8 cellular contexts compared by ENCODE assay signal in genomic region chr1:29121951-29122661, GRCh38. TPM values are rescaled to one million over a fixed set of nuclear protein-coding genes. Genes with fewer than 3 reads are reported as not detected.
DNase-seq lines count a peak whose midpoint lies in the region; ATAC-seq, FAIRE-seq and TF ChIP-seq lines count a peak whose summit lies in the region.

No MANE protein-coding gene starts in this region.

- BruUV-seq in MCF 10A (replicated peaks; lab: Mats Ljungman, UMichigan) (no TSS peak), HepG2 (replicated peaks; lab: Mats Ljungman, UMichigan) (no TSS peak)

- H3K27me3 Mint-ChIP-seq in MCF 10A (ENCODE audit: insufficient read depth, unreplicated experiment) = peaks cover 14% of the 10 kb centered on the region
- peaks cover 15% of the 10 kb centered on the region for H3K27me3 Mint-ChIP-seq in central memory CD8-positive, alpha-beta T cell
- H3K27me3 Mint-ChIP-seq in type B pancreatic cell = peaks cover 25% of the 10 kb centered on the region

- intact Hi-C loops in breast epithelium (cut with DNase I; ENCODE audit: low total_unique reads) = no loop called here
- intact Hi-C loops in MCF 10A (cut with micrococcal nuclease) = no loop called here
- intact Hi-C loops in HepG2 (cut with micrococcal nuclease; ENCODE audit: unreplicated experiment) = loop anchor here (10.0 kb wide), 1 partner anchor 237 kb away; no protein-coding TSS in a partner anchor

- no peak overlapping the region for H2AFZ ChIP-seq in HepG2 (ENCODE audit: low read length)

- H3K27me3 ChIP-seq in breast epithelium (peaks cover 0 to 13% of the 10 kb centered on the region in 2 donors), HepG2 (ENCODE audit: control insufficient read depth in 1 of 2, insufficient read depth in 2 of 2, low read length in 2 of 2) (peaks cover 0 to 5% of the 10 kb centered on the region in 2 experiments; a peak in 1 of 5 replicates)

- DNase-seq in breast epithelium (ENCODE audit: low spot score in 2 of 2) = no peak
- DNase-seq in MCF 10A (ENCODE audit: unreplicated experiment) = no peak
- no peak for DNase-seq in central memory CD8-positive, alpha-beta T cell (ENCODE audit: low spot score in 2 of 2)
- no peak for DNase-seq in HepG2 (ENCODE audit: low spot score)
- DNase-seq in type B pancreatic cell (ENCODE audit: extremely low spot score, unreplicated experiment) = peak; percentile 75
- no peak for DNase-seq in C1 segment of cervical spinal cord (lab: John Stamatoyannopoulos, UW)
- DNase-seq in G401 (ENCODE audit: low spot score) = no peak
- DNase-seq in kidney glomerular epithelial cell (lab: John Stamatoyannopoulos, UW) = no peak

- H3K27ac Mint-ChIP-seq in MCF 10A (ENCODE audit: low read depth, unreplicated experiment) (no peak overlapping the region), type B pancreatic cell (no peak overlapping the region)
- no peak overlapping the region for H3K27ac Mint-ChIP-seq in central memory CD8-positive, alpha-beta T cell (ENCODE audit: low read depth)

- 74% methylated on average over 15 of the region's 75 CpGs for WGBS in HepG2 (ENCODE audit: low lambda C conversion rate)

- CTCF ChIA-PET in MCF 10A (lab: Yijun Ruan, JAX) = no interaction called here
- CTCF ChIA-PET in HepG2 (lab: Yijun Ruan, JAX; ENCODE audit: low intra/inter-chr PET ratio, low total read pairs) = no interaction called here

- no peak overlapping the region for H3K4me3 Mint-ChIP-seq in MCF 10A (ENCODE audit: unreplicated experiment)
- peak overlapping the region; percentile 70 for H3K4me3 Mint-ChIP-seq in central memory CD8-positive, alpha-beta T cell
- H3K4me3 Mint-ChIP-seq in type B pancreatic cell = peak overlapping the region; percentile 81

- TF ChIP-seq POLR2A in breast epithelium (IDR thresholded peaks at IDR 0.05) (no peak), HepG2 (IDR thresholded peaks at IDR 0.05; ENCODE audit: insufficient read depth in 1 of 2, low read depth in 2 of 2, low read length in 2 of 2) (no peak)

- H3K4me2 ChIP-seq in HepG2 (ENCODE audit: low read depth, low read length) = no peak overlapping the region

- H3K36me3 Mint-ChIP-seq in MCF 10A (ENCODE audit: insufficient read depth, unreplicated experiment) = no peaks in the 10 kb centered on the region
- H3K36me3 Mint-ChIP-seq in central memory CD8-positive, alpha-beta T cell (ENCODE audit: insufficient read depth) = peaks cover 36% of the 10 kb centered on the region
- H3K36me3 Mint-ChIP-seq in type B pancreatic cell = peaks cover 9% of the 10 kb centered on the region

- H3K9ac ChIP-seq in HepG2 (ENCODE audit: insufficient read depth, low read depth, low read length) = no peak overlapping the region

- H4K20me1 ChIP-seq in HepG2 (ENCODE audit: insufficient read depth, low read length) = no peaks in the 10 kb centered on the region

- H3K4me1 ChIP-seq in breast epithelium = peaks cover 0 to 6% of the 10 kb centered on the region in 2 donors
- H3K4me1 ChIP-seq in HepG2 (ENCODE audit: insufficient read depth, low read length) = peaks cover 21% of the 10 kb centered on the region

- no peak for TF ChIP-seq RAD21 in HepG2 (CRISPR knock-in tag; IDR thresholded peaks at IDR 0.05)

- no peaks in the 10 kb centered on the region for H3K79me2 ChIP-seq in HepG2 (ENCODE audit: insufficient read depth, low read length)

- FAIRE-seq in HepG2 (lab: Jason Lieb, UNC) = no peak

- H3K4me1 Mint-ChIP-seq in MCF 10A (ENCODE audit: insufficient read depth, unreplicated experiment) = peaks cover 7% of the 10 kb centered on the region
- peaks cover 24% of the 10 kb centered on the region for H3K4me1 Mint-ChIP-seq in central memory CD8-positive, alpha-beta T cell
- peaks cover 9% of the 10 kb centered on the region for H3K4me1 Mint-ChIP-seq in type B pancreatic cell (ENCODE audit: unreplicated experiment)

- no peaks in the 10 kb centered on the region for H3K36me3 ChIP-seq in breast epithelium
- peaks cover 3 to 6% of the 10 kb centered on the region in 2 experiments; a peak in 4 of 5 replicates for H3K36me3 ChIP-seq in HepG2 (replicated peaks in 1 of 2; ENCODE audit: control insufficient read depth in 1 of 2, insufficient read depth in 2 of 2, low read length in 2 of 2)

- in situ Hi-C loops in HepG2 (cut with HindIII; ENCODE audit: extremely low pct_ligation_motif_present, low pct_unique_long_range_greater_than_20kb) = loop anchor here (10.0 kb wide), 1 partner anchor 237 kb away; no protein-coding TSS in a partner anchor
- in situ Hi-C loops in G401 (cut with HindIII; ENCODE audit: low sequenced_read_pairs) = no loop called here

- ATAC-seq in central memory CD8-positive, alpha-beta T cell (replicated peaks; ENCODE audit: extremely low read depth, poor library complexity, severe bottlenecking) = no peak
- ATAC-seq in HepG2 = no peak

- H3K4me3 ChIP-seq in breast epithelium = peak overlapping the region; percentile 61 to 79 (median 68)
- H3K4me3 ChIP-seq in HepG2 (replicated peaks in 1 of 3; ENCODE audit: insufficient read depth in 1 of 3, low read depth in 2 of 3, low read length in 3 of 3) = no peak overlapping the region

- peak overlapping the region; percentile 93 to 94 for H3K27ac ChIP-seq in breast epithelium
- no peak overlapping the region for H3K27ac ChIP-seq in HepG2 (ENCODE audit: extremely low read length, insufficient read depth, low read length)

- no peaks in the 10 kb centered on the region for H3K9me3 Mint-ChIP-seq in MCF 10A (ENCODE audit: unreplicated experiment)
- no peaks in the 10 kb centered on the region for H3K9me3 Mint-ChIP-seq in central memory CD8-positive, alpha-beta T cell
- H3K9me3 Mint-ChIP-seq in type B pancreatic cell = no peaks in the 10 kb centered on the region

- H3K9me3 ChIP-seq in breast epithelium = no peaks in the 10 kb centered on the region
- H3K9me3 ChIP-seq in HepG2 (ENCODE audit: low read length) = no peaks in the 10 kb centered on the region

- no peak for TF ChIP-seq EP300 in HepG2 (IDR thresholded peaks at IDR 0.05; ENCODE audit: low read depth in 2 of 2, low read length in 2 of 2)
- TF ChIP-seq EP300 in HepG2 (CRISPR knock-in tag; IDR thresholded peaks at IDR 0.05; ENCODE audit: borderline replicate concordance) = no peak

- POLR2A ChIA-PET in MCF 10A (lab: Yijun Ruan, JAX) = interaction anchor here (0.5 kb wide), 1 partner anchor 32 kb away, joined by 3 read pairs; no protein-coding TSS in a partner anchor
- POLR2A ChIA-PET in HepG2 (lab: Yijun Ruan, JAX) = no interaction called here

- TF ChIP-seq CTCF in breast epithelium (IDR thresholded peaks at IDR 0.05) = no peak
- no peak for TF ChIP-seq CTCF in MCF 10A (IDR thresholded peaks at IDR 0.05; ENCODE audit: unreplicated experiment)
- no peak for TF ChIP-seq CTCF in HepG2 (CRISPR knock-in tag; IDR thresholded peaks at IDR 0.05)
- TF ChIP-seq CTCF in type B pancreatic cell (conservative IDR thresholded peaks at IDR 0.05) = no peak

RNA-seq across cellular contexts. Expression of gene TMEM200B, which starts 1.6 kb away (rescaled TPM):
- total RNA-seq in breast epithelium = 10 to 100 TPM in 2 of 3 donors, 1 to 10 TPM in 1; 4.5 to 21.0 (median 12.1) TPM
- total RNA-seq in MCF 10A (2022) = not detected in 2 replicates
- 0.72 and 1.1 TPM in 2 replicates for total RNA-seq in HepG2 (2016; rRNA removed; fragmentation: Illumina TruSeq; extraction: Trizol)
- total RNA-seq in HepG2 (2016; cell fraction: cytosol; rRNA removed; fragmentation: Illumina TruSeq; extraction: Trizol; ENCODE audit: low read depth) = 0.18 and 0.20 TPM in 2 replicates
- 0.48 and 1.0 TPM in 2 replicates for total RNA-seq in HepG2 (2016; cell fraction: insoluble cytoplasmic fraction; rRNA removed; fragmentation: Illumina TruSeq; extraction: Trizol)
- 0.59 and 0.96 TPM in 2 replicates for total RNA-seq in HepG2 (2016; cell fraction: membrane; rRNA removed; fragmentation: Illumina TruSeq; extraction: Trizol)
- total RNA-seq in HepG2 (2016; cell fraction: nucleus; rRNA removed; fragmentation: Illumina TruSeq; extraction: Trizol) = 0.66 and 1.2 TPM in 2 replicates
- 1.1 and 1.4 TPM in 2 replicates for polyA plus RNA-seq in HepG2 (2011; rRNA removed)
- polyA plus RNA-seq in HepG2 (2011; cell fraction: cytosol; rRNA removed) = 0.88 and 1.1 TPM in 2 replicates
- polyA plus RNA-seq in HepG2 (2011; cell fraction: nucleus; rRNA removed) = 1.6 and 1.7 TPM in 2 replicates
- 0.44 and 1.1 TPM in 2 replicates for polyA plus RNA-seq in HepG2 (2012)
- 0.28 and 0.41 TPM in 2 replicates for polyA plus RNA-seq in HepG2 (2016; cell fraction: cytosol; fragmentation: Illumina TruSeq; extraction: Trizol; ENCODE audit: low read depth)
- polyA plus RNA-seq in HepG2 (2016; cell fraction: insoluble cytoplasmic fraction; fragmentation: Illumina TruSeq; extraction: Trizol; ENCODE audit: low read depth) = 0.66 and 0.93 TPM in 2 replicates
- polyA plus RNA-seq in HepG2 (2016; cell fraction: membrane; fragmentation: Illumina TruSeq; extraction: Trizol; ENCODE audit: low read depth) = 0.68 and 0.86 TPM in 2 replicates
- polyA plus RNA-seq in HepG2 (2016; cell fraction: nucleus; fragmentation: Illumina TruSeq; extraction: Trizol; ENCODE audit: insufficient read depth, low read depth) = 1.7 and 2.1 TPM in 2 replicates
- polyA minus RNA-seq in HepG2 (2011; rRNA and poly(A)+ RNA removed; ENCODE audit: low replicate concordance) = 0.12 and 1.2 TPM in 2 replicates
- polyA minus RNA-seq in HepG2 (2011; cell fraction: cytosol; rRNA and poly(A)+ RNA removed) = 0.40 and 0.53 TPM in 2 replicates
- 0.39 and 0.75 TPM in 2 replicates for polyA minus RNA-seq in HepG2 (2011; cell fraction: nucleus; rRNA and poly(A)+ RNA removed)
- 4.5 and 8.3 TPM in 2 replicates for total RNA-seq in type B pancreatic cell (ENCODE audit: low replicate concordance)
- 18.4 and 21.2 TPM in 2 replicates for total RNA-seq in G401 (2014; rRNA removed; shearing (Covaris generic))

RNA-seq across cellular contexts. Expression of gene SRSF4, which starts 59.6 kb away (rescaled TPM):
- total RNA-seq in breast epithelium (10 to 100 TPM; 79.7 to 86.2 (median 85.2) TPM), MCF 10A (2022) (95.8 and 97.9 TPM in 2 replicates), HepG2 (2016; rRNA removed; fragmentation: Illumina TruSeq; extraction: Trizol) (43.3 and 50.9 TPM in 2 replicates), type B pancreatic cell (ENCODE audit: low replicate concordance) (68.9 and 85.3 TPM in 2 replicates)
- total RNA-seq in HepG2 (2016; cell fraction: cytosol; rRNA removed; fragmentation: Illumina TruSeq; extraction: Trizol; ENCODE audit: low read depth) = 16.9 and 18.2 TPM in 2 replicates
- total RNA-seq in HepG2 (2016; cell fraction: insoluble cytoplasmic fraction; rRNA removed; fragmentation: Illumina TruSeq; extraction: Trizol) = 37.8 and 52.5 TPM in 2 replicates
- total RNA-seq in HepG2 (2016; cell fraction: membrane; rRNA removed; fragmentation: Illumina TruSeq; extraction: Trizol) = 21.7 and 23.1 TPM in 2 replicates
- total RNA-seq in HepG2 (2016; cell fraction: nucleus; rRNA removed; fragmentation: Illumina TruSeq; extraction: Trizol) = 41.4 and 44.1 TPM in 2 replicates
- 37.7 and 39.5 TPM in 2 replicates for polyA plus RNA-seq in HepG2 (2011; rRNA removed)
- polyA plus RNA-seq in HepG2 (2011; cell fraction: cytosol; rRNA removed) = 28.7 and 37.6 TPM in 2 replicates
- polyA plus RNA-seq in HepG2 (2011; cell fraction: nucleus; rRNA removed) = 63.6 and 88.4 TPM in 2 replicates
- 47.7 and 72.7 TPM in 2 replicates for polyA plus RNA-seq in HepG2 (2012)
- polyA plus RNA-seq in HepG2 (2016; cell fraction: cytosol; fragmentation: Illumina TruSeq; extraction: Trizol; ENCODE audit: low read depth) = 5.4 and 6.5 TPM in 2 replicates
- polyA plus RNA-seq in HepG2 (2016; cell fraction: insoluble cytoplasmic fraction; fragmentation: Illumina TruSeq; extraction: Trizol; ENCODE audit: low read depth) = 69.2 and 77.8 TPM in 2 replicates
- 13.8 and 15.1 TPM in 2 replicates for polyA plus RNA-seq in HepG2 (2016; cell fraction: membrane; fragmentation: Illumina TruSeq; extraction: Trizol; ENCODE audit: low read depth)
- 159 and 173 TPM in 2 replicates for polyA plus RNA-seq in HepG2 (2016; cell fraction: nucleus; fragmentation: Illumina TruSeq; extraction: Trizol; ENCODE audit: insufficient read depth, low read depth)
- 13.5 and 27.4 TPM in 2 replicates for polyA minus RNA-seq in HepG2 (2011; rRNA and poly(A)+ RNA removed; ENCODE audit: low replicate concordance)
- polyA minus RNA-seq in HepG2 (2011; cell fraction: cytosol; rRNA and poly(A)+ RNA removed) = 14.2 and 17.5 TPM in 2 replicates
- 56.5 and 56.9 TPM in 2 replicates for polyA minus RNA-seq in HepG2 (2011; cell fraction: nucleus; rRNA and poly(A)+ RNA removed)
- 34.1 and 39.5 TPM in 2 replicates for total RNA-seq in G401 (2014; rRNA removed; shearing (Covaris generic))

Comparison
In these comparisons a context has a peak if more than half of its experiments do, and no peak if none do; other contexts are left out.
1. H3K4me3 ChIP-seq: peak in breast epithelium (3 of 3); none in HepG2 (0 of 3).